9 cellular contexts compared by ENCODE assay signal in the genomic region with DNA sequence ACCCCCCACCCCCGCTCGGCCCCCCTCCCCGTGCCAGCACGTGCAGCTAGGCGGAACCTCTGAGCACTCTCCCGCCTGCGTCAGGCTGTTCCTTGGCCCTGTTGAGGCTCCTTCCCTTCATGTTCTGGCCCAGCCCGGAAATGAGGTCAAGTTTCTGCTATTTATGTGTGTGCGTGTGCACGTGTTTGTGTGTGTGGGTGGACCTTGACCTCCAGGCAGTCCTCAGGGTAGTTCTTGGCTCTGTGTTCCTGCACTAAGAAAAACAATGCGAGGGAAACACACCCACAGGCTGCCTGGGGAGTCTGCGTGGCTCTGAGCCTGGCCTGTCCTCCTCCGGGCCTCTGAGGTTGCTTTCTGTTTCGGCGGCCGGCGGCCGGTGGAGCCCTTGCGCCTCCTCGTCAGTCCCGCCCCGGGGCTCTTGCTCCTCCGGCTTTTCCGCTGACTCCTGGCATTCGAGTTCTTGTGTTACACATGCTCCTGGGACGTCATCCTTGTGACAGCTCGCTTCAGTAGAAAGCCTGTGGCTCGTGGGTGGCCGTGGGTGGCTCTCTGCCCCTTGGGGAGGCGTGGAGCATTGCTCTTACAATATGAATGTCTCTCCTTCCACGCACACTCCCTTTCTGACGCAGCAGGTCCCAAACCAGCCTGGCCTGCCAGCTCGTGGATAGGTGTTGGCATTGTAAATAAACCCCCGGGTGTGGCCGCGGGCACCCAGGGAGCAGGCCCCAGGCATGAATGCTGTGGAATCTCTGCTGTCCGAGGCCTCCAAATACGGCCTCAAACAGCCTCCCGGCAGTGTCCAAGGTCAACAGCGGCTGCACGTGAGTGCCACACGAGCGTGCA. TPM values are rescaled to one million over a fixed set of nuclear protein-coding genes. Genes with fewer than 3 reads are reported as not detected.
DNase-seq lines count a peak whose midpoint lies in the region; ATAC-seq, FAIRE-seq and TF ChIP-seq lines count a peak whose summit lies in the region.
"Had no signal": no experiment of that assay in that cellular context is flagged by ENCODE, and none has a peak within 500 bp of the region (broad histone marks: within the 10 kb centered on the region; RNA-seq: fewer than 3 reads in every experiment).

No MANE protein-coding gene starts in this region.

- peak; percentile 96 for TF ChIP-seq EP300 in transverse colon (IDR thresholded peaks at IDR 0.05; ENCODE audit: low read depth)

- H3K27ac ChIP-seq in RWPE2 (ENCODE audit: poor library complexity, severe bottlenecking) (peak overlapping the region; percentile 81), pancreas (peak overlapping the region; percentile 81 to 92 (median 88)), transverse colon (peak overlapping the region; percentile 92 to 97 (median 94))

- FAIRE-seq in pancreas (lab: Jason Lieb, UNC), result peak; percentile 93
- FAIRE-seq: G401.6 had no signal

- H3K36me3 Mint-ChIP-seq in activated naive CD8-positive, alpha-beta T cell treated with anti-CD3 and anti-CD28 coated beads for 36 hours, result peaks cover 17% of the 10 kb centered on the region

- ATAC-seq in HG03025 (IDR thresholded peaks at IDR 0.05; ENCODE audit: low FRiP score, unreplicated experiment) (peak; percentile 53), RWPE2 (ENCODE audit: low read depth) (peak; percentile 89), Right ventricle myocardium inferior (peak; percentile 96), pancreas (peak; percentile 85 to 93 (median 88))

- H3K4me3 ChIP-seq in RWPE2 (ENCODE audit: severe bottlenecking), result no peak overlapping the region
- peak overlapping the region in 2 of 4 donors; percentile 2 to 11 for H3K4me3 ChIP-seq in pancreas
- peak overlapping the region in 3 of 4 donors; percentile 2 to 35 (median 22) for H3K4me3 ChIP-seq in transverse colon

- intact Hi-C loops in Right ventricle myocardium inferior (cut with DNase I), result loop anchor here (5.0 kb wide), 1 partner anchor 35 kb away; no protein-coding TSS in a partner anchor
- intact Hi-C loops in pancreas (cut with DNase I), result no loop called here
- intact Hi-C loops in transverse colon (cut with DNase I; ENCODE audit: low total_unique reads), result no loop called here

- peak; percentile 88 for TF ChIP-seq POLR2A in transverse colon (IDR thresholded peaks at IDR 0.05)

- H3K27me3 ChIP-seq in RWPE2 (ENCODE audit: insufficient read depth, poor library complexity, severe bottlenecking), result no peaks in the 10 kb centered on the region
- H3K27me3 ChIP-seq in pancreas, result no peaks in the 10 kb centered on the region
- H3K27me3 ChIP-seq in transverse colon, result no peaks in the 10 kb centered on the region

- H3K27ac Mint-ChIP-seq in activated naive CD8-positive, alpha-beta T cell treated with anti-CD3 and anti-CD28 coated beads for 36 hours, result peak overlapping the region; percentile 95

- H3K4me1 Mint-ChIP-seq in activated naive CD8-positive, alpha-beta T cell treated with anti-CD3 and anti-CD28 coated beads for 36 hours, result peaks cover 36% of the 10 kb centered on the region

- H3K9me3 ChIP-seq in RWPE2 (ENCODE audit: severe bottlenecking) (no peaks in the 10 kb centered on the region), pancreas (no peaks in the 10 kb centered on the region), transverse colon (no peaks in the 10 kb centered on the region)

- 5 to 7% methylated on average over 38 to 43 of the region's 43 CpGs for WGBS in pancreas, 2 donors
- 3% methylated on average over 38 of the region's 43 CpGs; no CpG with 5 or more reads in 1 of the 2 donors for WGBS in transverse colon (ENCODE audit: low coverage in 1 of 2), 2 donors

- peak overlapping the region; percentile 58 for H3K4me3 Mint-ChIP-seq in activated naive CD8-positive, alpha-beta T cell treated with anti-CD3 and anti-CD28 coated beads for 36 hours

- H3K27me3 Mint-ChIP-seq in activated naive CD8-positive, alpha-beta T cell treated with anti-CD3 and anti-CD28 coated beads for 36 hours, result no peaks in the 10 kb centered on the region

- peak; percentile 13 for DNase-seq in NCI-H2196 (lab: John Stamatoyannopoulos, UW; ENCODE audit: unreplicated experiment)
- DNase-seq in NCI-H2196 treated with DMSO at 0.1 percent for 48 hours (lab: John Stamatoyannopoulos, UW; ENCODE audit: unreplicated experiment), result no peak
- DNase-seq in RWPE2 (ENCODE audit: low spot score), result peak; percentile 99
- peak; percentile 70 for DNase-seq in activated naive CD8-positive, alpha-beta T cell treated with anti-CD3 and anti-CD28 coated beads for 36 hours
- peak; percentile 94 for DNase-seq in Right ventricle myocardium inferior (ENCODE audit: missing footprints)
- DNase-seq in pancreas, result peak; percentile 84 to 92 (median 89)
- DNase-seq in transverse colon, result peak; percentile 94

- peak; percentile 37 for TF ChIP-seq CTCF in RWPE2 (IDR thresholded peaks at IDR 0.05; ENCODE audit: poor library complexity, severe bottlenecking)
- no peak for TF ChIP-seq CTCF in pancreas (IDR thresholded peaks at IDR 0.05)
- peak in 2 of 5 experiments; percentile 43 to 51 for TF ChIP-seq CTCF in transverse colon (IDR thresholded peaks at IDR 0.05)

- H3K4me1 ChIP-seq in RWPE2 (ENCODE audit: insufficient read depth, poor library complexity, severe bottlenecking) (peaks cover 34% of the 10 kb centered on the region), pancreas (peaks cover 4 to 12% (median 6%) of the 10 kb centered on the region in 3 donors), transverse colon (peaks cover 34 to 42% (median 38%) of the 10 kb centered on the region in 4 donors)

- H3K36me3 ChIP-seq in RWPE2 (ENCODE audit: low read depth) (peaks cover 11% of the 10 kb centered on the region), pancreas (no peaks in the 10 kb centered on the region), transverse colon (no peaks in the 10 kb centered on the region)

- in situ Hi-C loops in transverse colon (cut with MboI; ENCODE audit: low pct_ligation_motif_present in 1 of 4, low pct_unique_long_range_greater_than_20kb in 1 of 4, low sequenced_read_pairs in 3 of 4), result loop anchor here in 1 of 4 donors (25.0 kb wide), 1 partner anchor 135 kb away; the partner anchor contains the start of gene MRGBP

- H3K9me3 Mint-ChIP-seq in activated naive CD8-positive, alpha-beta T cell treated with anti-CD3 and anti-CD28 coated beads for 36 hours, result no peaks in the 10 kb centered on the region

RNA-seq across cellular contexts. Expression of gene SLCO4A1, which starts 10.0 kb away (rescaled TPM):
- total RNA-seq in activated naive CD8-positive, alpha-beta T cell treated with anti-CD3 and anti-CD28 coated beads for 36 hours, result 10 to 100 TPM; 55.0 to 56.9 TPM
- total RNA-seq in Right ventricle myocardium inferior (15.5 TPM), pancreas (1 to 10 TPM; 1.2 to 5.1 (median 1.8) TPM), transverse colon (100 to 1,000 TPM in 1 of 4 donors, 10 to 100 TPM in 3; 13.7 to 375 (median 60.0) TPM)
- polyA plus RNA-seq in pancreas, result 10 to 100 TPM in 1 of 2 donors, 1 to 10 TPM in 1; 7.4 to 15.9 TPM

RNA-seq across cellular contexts. Expression of gene NTSR1, which starts 56.4 kb away (rescaled TPM):
- total RNA-seq in activated naive CD8-positive, alpha-beta T cell treated with anti-CD3 and anti-CD28 coated beads for 36 hours, result not detected
- total RNA-seq in Right ventricle myocardium inferior (not detected), pancreas (under 1 TPM in 4 of 6 donors, not detected in 2; 0.04 to 0.12 (median 0.09) TPM), transverse colon (10 to 100 TPM in 1 of 4 donors, 1 to 10 TPM in 3; 1.5 to 23.9 (median 4.7) TPM)
- polyA plus RNA-seq in pancreas, result under 1 TPM; 0.02 to 0.15 TPM
